In the genomic region with DNA sequence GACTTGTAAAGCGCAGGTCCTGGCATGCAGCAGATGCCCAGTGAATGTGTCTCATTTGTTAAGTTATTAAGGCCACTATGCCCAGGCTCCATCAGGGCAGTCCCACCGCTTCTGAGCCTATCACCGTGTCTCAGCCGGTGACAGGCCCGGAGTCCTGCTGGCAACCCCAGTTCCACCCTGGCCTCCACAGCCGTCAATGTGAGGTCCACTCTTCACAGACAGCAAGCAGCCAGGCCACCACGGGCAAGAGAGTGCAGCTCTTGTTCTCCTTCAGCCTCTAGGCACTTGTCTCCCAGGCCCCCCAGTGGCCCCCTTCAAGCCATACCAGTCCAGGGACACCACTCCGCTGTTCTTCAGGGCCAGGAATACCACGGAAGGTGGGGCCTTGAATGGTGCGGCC, we compare ENCODE assay signal across 36 cellular contexts. TPM values are rescaled to one million over a fixed set of nuclear protein-coding genes. Genes with fewer than 3 reads are reported as not detected.
"Had no signal": no experiment of that assay in that cellular context is flagged by ENCODE, and none has a peak within 500 bp of the region (broad histone marks: within the 10 kb centered on the region; RNA-seq: fewer than 3 reads in every experiment).

No MANE protein-coding gene starts in this region.

- H3K4me3 ChIP-seq: heart right ventricle, hepatocyte, lung, ovary, right atrium auricular region, right lobe of liver, smooth muscle cell, stomach, testis, thyroid gland, transverse colon, upper lobe of left lung, vagina had no signal

- H3K27ac ChIP-seq: heart right ventricle, hepatocyte, ovary, right atrium auricular region, right lobe of liver, stomach, testis, thyroid gland, transverse colon, upper lobe of left lung, vagina had no signal

- H3K9me3 ChIP-seq: heart right ventricle, ovary, right atrium auricular region, right lobe of liver, stomach, testis, thyroid gland, transverse colon, upper lobe of left lung, vagina had no signal

- H3K36me3 ChIP-seq: heart right ventricle, ovary, right atrium auricular region, right lobe of liver, stomach, thyroid gland, transverse colon, upper lobe of left lung, vagina had no signal

- H2AFZ ChIP-seq: hepatocyte had no signal

- ATAC-seq: heart right ventricle; left cardiac atrium; left lobe of liver; naive thymus-derived CD4-positive, alpha-beta T cell; natural killer cell treated with Interleukin-12 subunit alpha and Interleukin-12 subunit beta and Interleukin-15 and Interleukin-18, amount 100 ng/mL, for 72 hours; right lobe of liver; stimulated activated naive B cell treated with anti-CD40 and anti-IgM and Interleukin-4, amounts not matched to agents 10 μg/mL and 1 μg/mL and 100 μg/mL, for 72 hours; stimulated activated naive CD8-positive, alpha-beta T cell treated with anti-CD3 and anti-CD28 coated beads, Interleukin-15, Interleukin-2, amounts not matched to agents 100 U/mL and 50 U/mL, for 24 hours had no signal

- H3K27me3 ChIP-seq: hepatocyte, ovary, right atrium auricular region, right lobe of liver, testis, thyroid gland, transverse colon, upper lobe of left lung, vagina had no signal

- H3K4me1 ChIP-seq: heart right ventricle, right atrium auricular region, right lobe of liver, stomach, testis, thyroid gland, transverse colon, vagina had no signal

- H3K4me2 ChIP-seq: hepatocyte, smooth muscle cell had no signal

- DNase-seq: heart right ventricle; islet precursor cell; kidney glomerular epithelial cell; left cardiac atrium; mesendoderm; naive thymus-derived CD4-positive, alpha-beta T cell; nucleus accumbens; ovary; stimulated activated CD4-positive, alpha-beta T cell treated with anti-CD3 and anti-CD28 coated beads, Interleukin-12 subunit alpha, Interleukin-12 subunit beta, amount 100 ng/mL, for 4 hours; stimulated activated CD4-positive, alpha-beta T cell treated with anti-CD3 and anti-CD28 coated beads, Interleukin-15, amount 100 ng/mL, for 24 hours; stimulated activated CD4-positive, alpha-beta T cell treated with anti-CD3 and anti-CD28 coated beads, Interleukin-2, amount 100 ng/mL, for 24 hours; stimulated activated CD4-positive, alpha-beta T cell treated with anti-CD3 and anti-CD28 coated beads, Interleukin-4, amount 100 ng/mL, for 1 hour; stimulated activated naive B cell treated with anti-CD40 and anti-IgM and Interleukin-4, amounts not matched to agents 10 μg/mL and 1 μg/mL and 100 μg/mL, for 72 hours; stimulated activated naive CD8-positive, alpha-beta T cell treated with anti-CD3 and anti-CD28 coated beads, Interleukin-15, Interleukin-2, amounts not matched to agents 100 U/mL and 50 U/mL, for 24 hours; stomach; testis; thyroid gland; transverse colon; upper lobe of left lung had no signal

RNA-seq across cellular contexts. Expression of a gene that starts 22.6 kb away (rescaled TPM):
- total RNA-seq: heart right ventricle; left cardiac atrium; liver; mesothelial cell of epicardium; naive thymus-derived CD4-positive, alpha-beta T cell; natural killer cell treated with Interleukin-12 subunit alpha and Interleukin-12 subunit beta and Interleukin-15 and Interleukin-18, amount 100 ng/mL, for 72 hours; right atrium auricular region; right lobe of liver; skeletal muscle tissue; smooth muscle cell; urinary bladder; vagina had no signal
- polyA plus RNA-seq: heart right ventricle; liver; naive thymus-derived CD4-positive, alpha-beta T cell; smooth muscle cell; urinary bladder had no signal

RNA-seq across cellular contexts. Expression of a gene that starts 25.5 kb away (rescaled TPM):
- total RNA-seq: heart right ventricle; left cardiac atrium; left lobe of liver; liver; lung; mesothelial cell of epicardium; mononuclear cell; myocyte; naive thymus-derived CD4-positive, alpha-beta T cell; natural killer cell treated with Interleukin-12 subunit alpha and Interleukin-12 subunit beta and Interleukin-15 and Interleukin-18, amount 100 ng/mL, for 72 hours; ovary; pulmonary artery endothelial cell; renal cortical epithelial cell; right atrium auricular region; right lobe of liver; skeletal muscle tissue; smooth muscle cell; thyroid gland; upper lobe of left lung; urinary bladder; vagina had no signal
- polyA plus RNA-seq: heart right ventricle; hepatocyte; liver; naive thymus-derived CD4-positive, alpha-beta T cell; neural cell; ovary; smooth muscle cell; urinary bladder had no signal

RNA-seq across cellular contexts. Expression of a gene that starts 33.7 kb away (rescaled TPM):
- total RNA-seq: heart right ventricle; left cardiac atrium; left lobe of liver; liver; lung; mononuclear cell; myocyte; naive thymus-derived CD4-positive, alpha-beta T cell; natural killer cell treated with Interleukin-12 subunit alpha and Interleukin-12 subunit beta and Interleukin-15 and Interleukin-18, amount 100 ng/mL, for 72 hours; pulmonary artery endothelial cell; renal cortical epithelial cell; right atrium auricular region; right lobe of liver; skeletal muscle tissue; smooth muscle cell; testis; thyroid gland; upper lobe of left lung; urinary bladder; vagina had no signal
- polyA plus RNA-seq: heart right ventricle; liver; lung; naive thymus-derived CD4-positive, alpha-beta T cell; neural cell; ovary; smooth muscle cell; urinary bladder had no signal

RNA-seq across cellular contexts. Expression of a gene that starts 42.0 kb away (rescaled TPM):
- total RNA-seq: left cardiac atrium, myocyte, right atrium auricular region, skeletal muscle tissue, urinary bladder, vagina had no signal
- polyA plus RNA-seq: naive thymus-derived CD4-positive, alpha-beta T cell; neural cell; smooth muscle cell had no signal

RNA-seq across cellular contexts. Expression of a gene that starts 59.3 kb away (rescaled TPM):
- total RNA-seq: left cardiac atrium; left lobe of liver; liver; mononuclear cell; naive thymus-derived CD4-positive, alpha-beta T cell; natural killer cell treated with Interleukin-12 subunit alpha and Interleukin-12 subunit beta and Interleukin-15 and Interleukin-18, amount 100 ng/mL, for 72 hours; ovary; pulmonary artery endothelial cell; right atrium auricular region; right lobe of liver; skeletal muscle tissue; smooth muscle cell; upper lobe of left lung had no signal
- polyA plus RNA-seq: heart right ventricle; hepatocyte; liver; naive thymus-derived CD4-positive, alpha-beta T cell; ovary had no signal
